In the genomic region with DNA sequence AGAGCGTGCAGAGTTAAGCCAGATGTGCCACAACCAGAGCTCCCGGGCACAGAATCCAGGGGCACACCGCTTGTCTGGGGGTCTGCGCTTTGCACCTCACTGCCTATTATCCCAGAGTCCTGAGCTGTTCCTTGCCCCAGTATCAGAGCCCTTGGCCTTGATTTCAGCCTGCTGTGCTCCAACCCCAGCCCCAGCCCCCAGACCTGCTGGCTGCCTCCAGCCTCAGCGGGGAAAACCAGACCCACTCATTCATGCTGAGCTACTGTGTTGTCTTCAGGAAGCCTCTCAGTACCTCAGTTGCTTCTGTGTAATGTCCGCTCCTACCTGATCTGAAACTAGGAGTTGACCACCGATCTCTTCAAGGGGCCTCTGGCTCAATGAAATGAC, we compare ENCODE assay signal across 8 cellular contexts. TPM values are rescaled to one million over a fixed set of nuclear protein-coding genes. Genes with fewer than 3 reads are reported as not detected.
DNase-seq lines count a peak whose midpoint lies in the region; ATAC-seq, FAIRE-seq and TF ChIP-seq lines count a peak whose summit lies in the region.

No MANE protein-coding gene starts in this region.

- no CpG with 5 or more reads among the region's 7 CpGs for WGBS in trophoblast cell (ENCODE audit: extremely low coverage, insufficient coverage, insufficient read length)

- H4K8ac ChIP-seq in trophoblast cell (ENCODE audit: low read depth, low read length): peak overlapping the region; percentile 14

- H3K36me3 ChIP-seq in trophoblast cell (ENCODE audit: control insufficient read depth in 1 of 2, insufficient read depth in 2 of 2, low read length in 2 of 2): peaks cover under 1 to 2% of the 10 kb centered on the region in 2 experiments

- peaks cover 5% of the 10 kb centered on the region for H3K9me3 ChIP-seq in trophoblast cell (ENCODE audit: insufficient read depth, low read depth, low read length)

- no peak overlapping the region for H3K9ac ChIP-seq in trophoblast cell (ENCODE audit: low read length)

- peak overlapping the region; percentile 30 for H3K18ac ChIP-seq in trophoblast cell (ENCODE audit: low read length)

- H2BK120ac ChIP-seq in trophoblast cell (ENCODE audit: insufficient read depth, low read length, poor library complexity): no peak overlapping the region

- no peak overlapping the region for H2BK12ac ChIP-seq in trophoblast cell (ENCODE audit: low read length)

- DNase-seq in choroid plexus epithelial cell (ENCODE audit: low read depth) (no peak), trophoblast cell (no peak), NCI-H2081 treated with DMSO at 0.1 percent for 48 hours (lab: John Stamatoyannopoulos, UW) (no peak), NCI-H1694 treated with DMSO at 0.1 percent for 48 hours (lab: John Stamatoyannopoulos, UW) (no peak), RCC 7860 (ENCODE audit: low spot score) (no peak), H54 (ENCODE audit: insufficient read length, low spot score) (no peak)

- no peaks in the 10 kb centered on the region for H3K9me3 Mint-ChIP-seq in IgD-negative memory B cell

- peak overlapping the region; percentile 12 for H3K27ac ChIP-seq in trophoblast cell (ENCODE audit: low read depth, low read length)

- H2BK5ac ChIP-seq in trophoblast cell (ENCODE audit: low read depth, low read length, poor library complexity): no peak overlapping the region

- peak overlapping the region; percentile 79 for H3K4me3 ChIP-seq in choroid plexus epithelial cell (ENCODE audit: low read depth, low read length)
- H3K4me3 ChIP-seq in trophoblast cell (ENCODE audit: low read depth, low read length): peak overlapping the region; percentile 10

- H2AFZ ChIP-seq in trophoblast cell (ENCODE audit: insufficient read depth, low read length, poor library complexity): no peak overlapping the region

- H3K79me2 ChIP-seq in trophoblast cell (ENCODE audit: control insufficient read depth, insufficient read depth, low read length, poor library complexity): peaks cover 4% of the 10 kb centered on the region

- TF ChIP-seq CTCF in choroid plexus epithelial cell (conservative IDR thresholded peaks at IDR 0.05; ENCODE audit: low read depth, low read length): no peak

- FAIRE-seq in RCC 7860 (lab: Jason Lieb, UNC): no peak
- no peak for FAIRE-seq in H54 (lab: Jason Lieb, UNC)

- H4K91ac ChIP-seq in trophoblast cell (ENCODE audit: low read depth, low read length): no peak overlapping the region

- no peaks in the 10 kb centered on the region for H3K27me3 Mint-ChIP-seq in IgD-negative memory B cell

- peaks cover 47 to 53% (median 52%) of the 10 kb centered on the region in 3 donors for H3K4me1 Mint-ChIP-seq in IgD-negative memory B cell

- peak; percentile 20 for ATAC-seq in GM18505 (IDR thresholded peaks at IDR 0.05; ENCODE audit: unreplicated experiment)

- no peak overlapping the region for H3K23ac ChIP-seq in trophoblast cell (ENCODE audit: low read length)

- peaks cover 4% of the 10 kb centered on the region for H3K36me3 Mint-ChIP-seq in IgD-negative memory B cell

- peak overlapping the region; percentile 80 to 96 (median 92) for H3K27ac Mint-ChIP-seq in IgD-negative memory B cell

- peak overlapping the region; percentile 70 for H3K4me2 ChIP-seq in trophoblast cell (ENCODE audit: low read length)

- H3K14ac ChIP-seq in trophoblast cell (ENCODE audit: low read length): no peak overlapping the region

- peaks cover 22 to 33% of the 10 kb centered on the region in 2 experiments for H3K4me1 ChIP-seq in trophoblast cell (ENCODE audit: control insufficient read depth in 1 of 2, insufficient read depth in 2 of 2, low read length in 2 of 2)

- no peak overlapping the region for H3K4ac ChIP-seq in trophoblast cell (ENCODE audit: low read depth, low read length)

- peaks cover 11% of the 10 kb centered on the region for H3K79me1 ChIP-seq in trophoblast cell (ENCODE audit: low read length)

- TF ChIP-seq POLR2A in GM18505 (IDR thresholded peaks at IDR 0.05; ENCODE audit: borderline replicate concordance, extremely low read depth, insufficient read depth, insufficient read length): peak; percentile 38
- TF ChIP-seq POLR2A in H54 (IDR thresholded peaks at IDR 0.05; ENCODE audit: low read depth, low read length): no peak

- H2AK5ac ChIP-seq in trophoblast cell (ENCODE audit: low read length): no peak overlapping the region

- no peak overlapping the region for H4K12ac ChIP-seq in trophoblast cell (ENCODE audit: low read depth, low read length)

- peak overlapping the region; percentile 88 to 98 (median 94) for H3K4me3 Mint-ChIP-seq in IgD-negative memory B cell

- H3K27me3 ChIP-seq in trophoblast cell (ENCODE audit: insufficient read depth, low read length): no peaks in the 10 kb centered on the region

RNA-seq across cellular contexts. Expression of a gene that starts 1.1 kb away (rescaled TPM):
- polyA plus RNA-seq in IgD-negative memory B cell: 28.4 TPM
- polyA plus RNA-seq in trophoblast cell (2013): 3.0 and 3.3 TPM in 2 replicates

RNA-seq across cellular contexts. Expression of a gene that starts 35.9 kb away (rescaled TPM):
- polyA plus RNA-seq in IgD-negative memory B cell: 130 TPM
- 0.07 and 0.08 TPM in 2 replicates for polyA plus RNA-seq in trophoblast cell (2013)
